In genomic region chr19:33196446-33197193, GRCh38 we compare ENCODE assay signal across 23 cellular contexts. TPM values are rescaled to one million over a fixed set of nuclear protein-coding genes. Genes with fewer than 3 reads are reported as not detected.
"Had no signal": no experiment of that assay in that cellular context is flagged by ENCODE, and none has a peak within 500 bp of the region (broad histone marks: within the 10 kb centered on the region; RNA-seq: fewer than 3 reads in every experiment).

No MANE protein-coding gene starts in this region.

- H3K27ac ChIP-seq: colonic mucosa, foreskin keratinocyte, left ventricle myocardium inferior had no signal

- H3K36me3 ChIP-seq: colonic mucosa, left ventricle myocardium inferior had no signal

- H3K4me1 ChIP-seq: colonic mucosa, foreskin keratinocyte had no signal

- H3K36me3 Mint-ChIP-seq: activated CD8-positive, alpha-beta memory T cell treated with anti-CD3 and anti-CD28 coated beads, Interleukin-2, amount 10 ng/mL, durations not matched to agents 7 days and 5 days; activated naive CD8-positive, alpha-beta T cell treated with anti-CD3 and anti-CD28 coated beads for 36 hours had no signal

- H3K9me3 Mint-ChIP-seq: activated B cell treated with CpG ODN at 0.5 μM for 24 hours; activated CD4-positive, alpha-beta memory T cell treated with anti-CD3 and anti-CD28 coated beads, Interleukin-2, amount 10 ng/mL, durations not matched to agents 7 days and 5 days; activated naive CD8-positive, alpha-beta T cell treated with anti-CD3 and anti-CD28 coated beads for 36 hours; T-helper 2 cell treated with Interferon-gamma antibody and Interleukin-4, amounts not matched to agents 5 μg/mL and 100 μg/mL, for 36 hours had no signal

- H3K4me1 Mint-ChIP-seq: activated CD4-positive, alpha-beta memory T cell treated with anti-CD3 and anti-CD28 coated beads, Interleukin-2, amount 10 ng/mL, durations not matched to agents 7 days and 5 days had no signal

- H3K4me3 Mint-ChIP-seq: activated B cell treated with CpG ODN at 0.5 μM for 24 hours; activated CD4-positive, alpha-beta memory T cell treated with anti-CD3 and anti-CD28 coated beads, Interleukin-2, amount 10 ng/mL, durations not matched to agents 7 days and 5 days; activated CD8-positive, alpha-beta memory T cell treated with anti-CD3 and anti-CD28 coated beads, Interleukin-2, amount 10 ng/mL, durations not matched to agents 7 days and 5 days; activated naive CD8-positive, alpha-beta T cell treated with anti-CD3 and anti-CD28 coated beads for 36 hours; T-helper 2 cell treated with Interferon-gamma antibody and Interleukin-4, amounts not matched to agents 5 μg/mL and 100 μg/mL, for 36 hours had no signal

- H3K27ac Mint-ChIP-seq: activated B cell treated with CpG ODN at 0.5 μM for 24 hours; activated CD4-positive, alpha-beta memory T cell treated with anti-CD3 and anti-CD28 coated beads, Interleukin-2, amount 10 ng/mL, durations not matched to agents 7 days and 5 days; activated CD8-positive, alpha-beta memory T cell treated with anti-CD3 and anti-CD28 coated beads, Interleukin-2, amount 10 ng/mL, durations not matched to agents 7 days and 5 days; activated naive CD8-positive, alpha-beta T cell treated with anti-CD3 and anti-CD28 coated beads for 36 hours; T-helper 2 cell treated with Interferon-gamma antibody and Interleukin-4, amounts not matched to agents 5 μg/mL and 100 μg/mL, for 36 hours had no signal

- H3K27me3 ChIP-seq: colonic mucosa had no signal

- H3K9me3 ChIP-seq: colonic mucosa, left ventricle myocardium inferior had no signal

- DNase-seq: activated B cell treated with CpG ODN at 0.5 μM for 24 hours; activated CD4-positive, alpha-beta memory T cell treated with anti-CD3 and anti-CD28 coated beads, Interleukin-2, amount 10 ng/mL, durations not matched to agents 7 days and 5 days; activated CD4-positive, alpha-beta T cell treated with anti-CD3 and anti-CD28 coated beads for 48 hours; activated CD8-positive, alpha-beta memory T cell treated with anti-CD3 and anti-CD28 coated beads, Interleukin-2, amount 10 ng/mL, durations not matched to agents 7 days and 5 days; activated naive CD4-positive, alpha-beta T cell; activated naive CD8-positive, alpha-beta T cell treated with anti-CD3 and anti-CD28 coated beads for 36 hours; amniotic stem cell; caudate nucleus; colonic mucosa; foreskin keratinocyte; head of caudate nucleus; kidney glomerular epithelial cell; left ventricle myocardium inferior; nucleus accumbens; retina; stimulated activated CD4-positive, alpha-beta T cell treated with anti-CD3 and anti-CD28 coated beads, Interleukin-12 subunit alpha, Interleukin-12 subunit beta, amount 100 ng/mL, for 4 hours; stimulated activated CD4-positive, alpha-beta T cell treated with anti-CD3 and anti-CD28 coated beads, Interleukin-1b, Interleukin-23, amount 100 ng/mL, for 48 hours; stimulated activated CD8-positive, alpha-beta memory T cell treated with anti-CD3 and anti-CD28 coated beads, Interleukin-4, amount 100 ng/mL, for 48 hours; stimulated activated naive CD4-positive, alpha-beta T cell had no signal

- ATAC-seq: activated CD8-positive, alpha-beta memory T cell treated with anti-CD3 and anti-CD28 coated beads, Interleukin-2, amount 10 ng/mL, durations not matched to agents 7 days and 5 days; foreskin keratinocyte had no signal

RNA-seq across cellular contexts. Expression of gene LRP3, which starts 2.5 kb away (rescaled TPM):
- total RNA-seq: activated B cell treated with CpG ODN at 0.5 μM for 24 hours; activated CD4-positive, alpha-beta memory T cell treated with anti-CD3 and anti-CD28 coated beads, Interleukin-2, amount 10 ng/mL, durations not matched to agents 7 days and 5 days had no signal

RNA-seq across cellular contexts. Expression of gene SLC7A10, which starts 29.0 kb away (rescaled TPM):
- total RNA-seq: activated B cell treated with CpG ODN at 0.5 μM for 24 hours; activated CD4-positive, alpha-beta memory T cell treated with anti-CD3 and anti-CD28 coated beads, Interleukin-2, amount 10 ng/mL, durations not matched to agents 7 days and 5 days; activated CD8-positive, alpha-beta memory T cell treated with anti-CD3 and anti-CD28 coated beads, Interleukin-2, amount 10 ng/mL, durations not matched to agents 7 days and 5 days; activated naive CD8-positive, alpha-beta T cell treated with anti-CD3 and anti-CD28 coated beads for 36 hours; colonic mucosa; epithelial cell of proximal tubule; fibroblast of lung; foreskin keratinocyte; left ventricle myocardium inferior; mononuclear cell had no signal
- polyA plus RNA-seq: fibroblast of lung, foreskin keratinocyte had no signal
